In the genomic region with DNA sequence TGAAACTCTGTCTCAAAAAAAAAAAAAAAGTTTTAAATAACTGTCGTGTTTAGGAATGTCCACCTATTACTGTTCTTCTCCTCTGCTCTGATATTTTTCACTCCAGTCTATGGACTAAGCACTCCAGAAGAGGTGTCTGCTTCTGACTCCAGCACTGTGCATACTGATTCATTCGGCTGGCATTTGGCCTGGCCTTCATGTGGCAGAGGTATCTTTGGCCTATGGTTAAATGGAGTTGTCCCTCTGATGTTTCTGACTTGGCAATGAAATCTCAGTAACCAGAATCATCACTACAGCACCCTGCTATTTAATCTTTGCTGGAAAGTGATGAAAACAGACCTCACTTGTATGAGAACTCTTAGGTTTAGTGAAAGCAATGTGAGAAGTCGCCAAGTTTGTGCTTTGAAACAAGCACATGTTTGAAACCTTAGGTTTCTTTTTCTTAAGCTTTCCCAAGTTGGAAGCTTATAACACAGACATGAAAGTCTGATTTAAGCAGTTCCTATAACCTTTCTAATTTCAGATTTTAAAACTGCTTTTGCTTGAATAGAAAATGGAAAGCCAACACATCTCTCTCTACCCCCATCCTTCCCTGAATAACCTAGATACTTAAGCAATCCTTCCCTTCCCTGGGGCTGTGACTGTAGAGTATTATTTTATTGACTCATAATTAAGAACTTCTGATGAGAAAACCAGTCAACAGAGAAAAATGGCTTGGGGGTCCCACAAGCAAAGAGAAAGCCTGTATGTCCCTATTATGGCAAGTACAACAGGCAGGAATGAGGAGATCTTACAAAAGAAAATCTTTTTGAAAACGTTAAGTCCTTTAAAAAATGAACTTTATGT, we compare ENCODE assay signal across 9 cellular contexts.
DNase-seq lines count a peak whose midpoint lies in the region; ATAC-seq and TF ChIP-seq lines count a peak whose summit lies in the region.
"Had no signal": no experiment of that assay in that cellular context is flagged by ENCODE, and none has a peak within 500 bp of the region (broad histone marks: within the 10 kb centered on the region; RNA-seq: fewer than 3 reads in every experiment).

No MANE protein-coding gene starts in this region.

- CTCF ChIA-PET in CD4-positive, alpha-beta T cell (lab: Charles Lee) = interaction anchor here (1.4 kb wide), 1 partner anchor 34 kb away, joined by 3 read pairs; no protein-coding TSS in a partner anchor

- no peak for ATAC-seq in CD4-positive, alpha-beta T cell (ENCODE audit: poor library complexity)
- ATAC-seq in GM18907 (IDR thresholded peaks at IDR 0.05; ENCODE audit: unreplicated experiment) = no peak

- H3K4me3 Mint-ChIP-seq in CD4-positive, alpha-beta T cell = peak overlapping the region; percentile 49
- no peak overlapping the region for H3K4me3 Mint-ChIP-seq in neural crest cell

- no peak for TF ChIP-seq POLR2A in Peyer's patch (IDR thresholded peaks at IDR 0.05)

- intact Hi-C loops in CD4-positive, alpha-beta T cell (cut with DNase I, micrococcal nuclease) = no loop called here

- no peak overlapping the region for H3K27ac ChIP-seq in CD4-positive, alpha-beta T cell (ENCODE audit: low read depth, low read length)
- H3K27ac ChIP-seq in Peyer's patch = no peak overlapping the region
- H3K27ac ChIP-seq: parathyroid adenoma had no signal

- TF ChIP-seq CTCF in CD4-positive, alpha-beta T cell (IDR thresholded peaks at IDR 0.05) = no peak
- no peak for TF ChIP-seq CTCF in neural crest cell (conservative IDR thresholded peaks at IDR 0.05)
- no peak for TF ChIP-seq CTCF in Peyer's patch (IDR thresholded peaks at IDR 0.05)

- H3K27me3 ChIP-seq in CD4-positive, alpha-beta T cell (ENCODE audit: control insufficient read depth, insufficient read depth, low read length) = no peaks in the 10 kb centered on the region
- no peaks in the 10 kb centered on the region for H3K27me3 ChIP-seq in Peyer's patch

- H3K4me1 Mint-ChIP-seq in CD4-positive, alpha-beta T cell (ENCODE audit: low read depth) = peaks cover 77% of the 10 kb centered on the region
- H3K4me1 Mint-ChIP-seq in neural crest cell = peaks cover 56% of the 10 kb centered on the region

- POLR2A ChIA-PET in CD4-positive, alpha-beta T cell (lab: Charles Lee) = no interaction called here

- H3K27me3 Mint-ChIP-seq in CD4-positive, alpha-beta T cell = no peaks in the 10 kb centered on the region
- no peaks in the 10 kb centered on the region for H3K27me3 Mint-ChIP-seq in neural crest cell (ENCODE audit: low read depth)

- DNase-seq in CD4-positive, alpha-beta T cell = no peak
- peak; percentile 7 for DNase-seq in LoVo (ENCODE audit: low spot score)
- peak; percentile 42 for DNase-seq in cerebellar cortex (ENCODE audit: low spot score)
- no peak for DNase-seq in neural crest cell (ENCODE audit: low read depth, low spot score)
- DNase-seq in Peyer's patch = no peak
- no peak for DNase-seq in SIG-M5 treated with dmso at 0.1 percent for 504 hours (lab: John Stamatoyannopoulos, UW; ENCODE audit: unreplicated experiment)
- DNase-seq in Kasumi-1 (lab: John Stamatoyannopoulos, UW) = no peak

- H3K27ac Mint-ChIP-seq in CD4-positive, alpha-beta T cell = peak overlapping the region; percentile 74
- peak overlapping the region; percentile 65 for H3K27ac Mint-ChIP-seq in neural crest cell (ENCODE audit: unreplicated experiment)

- H3K36me3 ChIP-seq in Peyer's patch = no peaks in the 10 kb centered on the region

- peaks cover 39% of the 10 kb centered on the region for H3K36me3 Mint-ChIP-seq in CD4-positive, alpha-beta T cell (ENCODE audit: low read depth)
- H3K36me3 Mint-ChIP-seq in neural crest cell (ENCODE audit: low read depth) = peaks cover 7% of the 10 kb centered on the region

- H3K4me1 ChIP-seq in Peyer's patch = peaks cover 0 to 23% (median 3%) of the 10 kb centered on the region in 4 donors
- H3K4me1 ChIP-seq: parathyroid adenoma had no signal

- H3K4me3 ChIP-seq in Peyer's patch = no peak overlapping the region

- no peaks in the 10 kb centered on the region for H3K9me3 Mint-ChIP-seq in CD4-positive, alpha-beta T cell
- H3K9me3 Mint-ChIP-seq in neural crest cell = peaks cover 2% of the 10 kb centered on the region

- no peaks in the 10 kb centered on the region for H3K9me3 ChIP-seq in CD4-positive, alpha-beta T cell (ENCODE audit: control insufficient read depth, low read length)
- no peaks in the 10 kb centered on the region for H3K9me3 ChIP-seq in Peyer's patch

Comparison
In these comparisons a context has a peak if more than half of its experiments do, and no peak if none do; other contexts are left out.
1. DNase-seq: peak in LoVo (single experiment) and cerebellar cortex (single experiment); none in CD4-positive, alpha-beta T cell (0 of 10), neural crest cell (single experiment), Peyer's patch (0 of 3), SIG-M5 treated with dmso at 0.1 percent for 504 hours (single experiment) and Kasumi-1 (0 of 2).